Comparison of ENCODE assay signal across 27 cellular contexts in genomic region chr20:51598581-51598980, GRCh38. TPM values are rescaled to one million over a fixed set of nuclear protein-coding genes. Genes with fewer than 3 reads are reported as not detected.
"Had no signal": no experiment of that assay in that cellular context is flagged by ENCODE, and none has a peak within 500 bp of the region (broad histone marks: within the 10 kb centered on the region; RNA-seq: fewer than 3 reads in every experiment).

No MANE protein-coding gene starts in this region.

- FAIRE-seq: TTC549 had no signal

- H3K27me3 ChIP-seq: brain microvascular endothelial cell had no signal

- H3K27ac ChIP-seq: brain microvascular endothelial cell, SJCRH30, SK-N-MC had no signal

- H3K4me1 ChIP-seq: SJCRH30 had no signal

- H3K9me3 Mint-ChIP-seq: activated CD4-positive, alpha-beta T cell treated with anti-CD3 and anti-CD28 coated beads, Interleukin-2, amount 10 ng/mL, durations not matched to agents 24 days and 14 days; activated naive CD4-positive, alpha-beta T cell treated with anti-CD3 and anti-CD28 coated beads for 36 hours; activated naive CD4-positive, alpha-beta T cell treated with anti-CD3 and anti-CD28 coated beads, Interleukin-2, amount 50 U/mL, for 72 hours; activated T-helper 1 cell treated with anti-CD3 and anti-CD28 coated beads, Interleukin-12 subunit alpha, Interleukin-12 subunit beta, Interleukin-2, Interleukin-4 antibody, amounts not matched to agents 30 ng/mL and 10 ng/mL and 1 ng/mL, durations not matched to agents 14 hours and 24 hours and 36 hours; central memory CD8-positive, alpha-beta T cell had no signal

- H3K4me3 Mint-ChIP-seq: activated naive CD4-positive, alpha-beta T cell treated with anti-CD3 and anti-CD28 coated beads for 36 hours; activated T-helper 1 cell treated with anti-CD3 and anti-CD28 coated beads, Interleukin-12 subunit alpha, Interleukin-12 subunit beta, Interleukin-2, Interleukin-4 antibody, amounts not matched to agents 30 ng/mL and 10 ng/mL and 1 ng/mL, durations not matched to agents 14 hours and 24 hours and 36 hours; central memory CD8-positive, alpha-beta T cell had no signal

- H3K4me3 ChIP-seq: SJCRH30, SK-N-MC had no signal

- H3K36me3 Mint-ChIP-seq: activated naive CD4-positive, alpha-beta T cell treated with anti-CD3 and anti-CD28 coated beads, Interleukin-2, amount 50 U/mL, for 72 hours had no signal

- ATAC-seq: activated CD8-positive, alpha-beta T cell treated with anti-CD3 and anti-CD28 coated beads for 36 hours; Panc1 had no signal

- H3K9me3 ChIP-seq: SJCRH30 had no signal

- DNase-seq: activated CD4-positive, alpha-beta T cell treated with anti-CD3 and anti-CD28 coated beads, Interleukin-2, amount 10 ng/mL, durations not matched to agents 24 days and 14 days; activated CD4-positive, alpha-beta T cell treated with anti-CD3 and anti-CD28 coated beads, Interleukin-2, amount 50 U/mL, for 4 hours; activated CD8-positive, alpha-beta T cell treated with anti-CD3 and anti-CD28 coated beads for 36 hours; activated gamma-delta T cell treated with Interleukin-2 at 50 U/mL for 16 hours; activated T-cell treated with anti-CD3 and anti-CD28 coated beads, Interleukin-2, amount 50 U/mL, for 1 hour; amniotic stem cell; aorta; brain microvascular endothelial cell; Karpas-422; KBM-7; NCI-H1105; NCI-H1417 treated with DMSO at 0.1 percent for 48 hours; NCI-H1694; NCI-H1930; NCI-H2081 treated with DMSO at 0.1 percent for 48 hours; NCI-H226; NCI-H524 treated with DMSO at 0.1 percent for 48 hours; SHP77; SJCRH30; T1000 had no signal

- H3K27me3 Mint-ChIP-seq: central memory CD8-positive, alpha-beta T cell had no signal

- H3K36me3 ChIP-seq: SJCRH30 had no signal

- H3K27ac Mint-ChIP-seq: activated naive CD4-positive, alpha-beta T cell treated with anti-CD3 and anti-CD28 coated beads for 36 hours had no signal

RNA-seq across cellular contexts. Expression of gene NFATC2, which starts 56.1 kb away (rescaled TPM):
- total RNA-seq: SJCRH30 had no signal
